ENCODE assay signal across 9 cellular contexts in the genomic region with DNA sequence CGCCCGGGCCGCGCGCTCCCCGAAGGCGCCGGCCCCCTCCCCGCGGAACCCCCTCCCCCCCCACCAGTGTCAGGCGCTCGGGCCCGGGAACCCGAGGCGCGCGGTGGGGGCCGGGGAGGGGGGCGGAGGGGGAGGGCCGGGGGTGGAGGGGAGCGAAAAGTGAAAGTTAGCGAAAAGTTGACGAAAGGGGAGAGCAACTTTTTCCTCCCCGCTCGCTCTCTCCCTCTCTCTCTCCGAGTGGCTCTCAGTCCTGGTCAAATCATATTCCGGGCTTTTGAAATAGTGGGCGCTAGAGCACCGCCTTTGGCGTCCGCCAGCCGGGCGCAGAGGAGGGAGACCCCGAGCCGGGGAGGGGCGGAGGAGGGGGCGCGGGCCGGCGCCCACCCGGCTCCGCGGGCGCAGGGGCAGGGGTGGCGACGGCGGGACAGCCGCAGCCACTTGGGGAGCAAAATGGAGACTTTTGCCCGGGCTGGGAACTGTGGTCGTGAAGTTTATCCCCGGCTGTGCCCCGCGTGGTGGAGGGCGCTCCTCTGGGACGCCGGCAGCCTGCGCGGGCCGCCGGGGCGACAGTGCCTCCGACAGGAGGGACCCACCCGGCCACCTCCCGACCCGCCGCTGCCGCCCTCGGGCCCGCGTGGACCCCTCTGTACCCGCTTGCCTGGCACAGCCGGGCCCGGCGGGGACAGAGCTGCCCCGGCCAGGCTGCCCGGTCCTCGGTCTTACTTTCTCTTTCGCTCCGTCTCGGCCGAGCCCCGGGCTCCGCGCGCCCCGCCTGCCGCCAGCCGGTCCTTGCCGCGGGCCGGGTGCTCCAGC. TPM values are rescaled to one million over a fixed set of nuclear protein-coding genes. Genes with fewer than 3 reads are reported as not detected.
A peak's percentile ranks its signal among the peaks of the same experiment; 100 is the strongest.
DNase-seq lines count a peak whose midpoint lies in the region; ATAC-seq, FAIRE-seq and TF ChIP-seq lines count a peak whose summit lies in the region.
"Had no signal": no experiment of that assay in that cellular context is flagged by ENCODE, and none has a peak within 500 bp of the region (broad histone marks: within the 10 kb centered on the region; RNA-seq: fewer than 3 reads in every experiment).

No MANE protein-coding gene starts in this region.

- CTCF ChIA-PET in A549 (lab: Yijun Ruan, JAX) = no interaction called here
- CTCF ChIA-PET in GM10248 (lab: Yijun Ruan, JAX) = no interaction called here

- no peaks in the 10 kb centered on the region; the same call in 2 of the 3 replicates for H3K9me3 Mint-ChIP-seq in GM23338
- no peaks in the 10 kb centered on the region for H3K9me3 Mint-ChIP-seq in activated naive CD4-positive, alpha-beta T cell treated with anti-CD3 and anti-CD28 coated beads, Interleukin-2, amount 50 U/mL, for 72 hours

- no peaks in the 10 kb centered on the region for H3K9me3 ChIP-seq in A549
- no peaks in the 10 kb centered on the region for H3K9me3 ChIP-seq in pancreas

- H3K4me2 ChIP-seq in A549 (peak overlapping the region; percentile 95), GM23338 (peak overlapping the region; percentile 87)

- no peak for TF ChIP-seq EP300 in A549 (IDR thresholded peaks at IDR 0.05)

- no peak for TF ChIP-seq POLR2A in A549 (IDR thresholded peaks at IDR 0.05; ENCODE audit: low read length)

- H3K9me2 ChIP-seq in GM23338 (ENCODE audit: insufficient read depth) = no peaks in the 10 kb centered on the region

- H3K36me3 ChIP-seq in GM23338 (ENCODE audit: insufficient read depth) = no peaks in the 10 kb centered on the region
- no peaks in the 10 kb centered on the region for H3K36me3 ChIP-seq in pancreas

- peaks cover 18% of the 10 kb centered on the region for H3K4me1 Mint-ChIP-seq in GM23338

- peak; percentile 48 to 61 for TF ChIP-seq RAD21 in A549 (conservative IDR thresholded peaks at IDR 0.05 in 1 of 2, IDR thresholded peaks at IDR 0.05 in 1 of 2)

- 1% methylated on average over 8 of the region's 91 CpGs for WGBS in A549 (ENCODE audit: missing lambda C conversion rate)
- 0% methylated on average over 32 to 82 of the region's 91 CpGs for WGBS in pancreas, 2 donors

- peaks cover 94% of the 10 kb centered on the region for H3K27me3 ChIP-seq in GM23338 (ENCODE audit: insufficient read depth)
- no peaks in the 10 kb centered on the region for H3K27me3 ChIP-seq in pancreas

- TF ChIP-seq CTCF in A549 (IDR thresholded peaks at IDR 0.05) (peak; percentile 52), GM23338 (conservative IDR thresholded peaks at IDR 0.05; ENCODE audit: low read depth in 2 of 2) (peak in 1 of 2 experiments; percentile 44; a peak in 2 of 4 replicates), pancreas (IDR thresholded peaks at IDR 0.05) (no peak), GM10248 (IDR thresholded peaks at IDR 0.05; ENCODE audit: control extremely low read depth, extremely low read depth, low read depth, missing control alignments) (no peak)

- DNase-seq in A549 (ENCODE audit: low read depth in 1 of 2, low spot score in 1 of 2) (peak; percentile 37 to 57), GM23338 (ENCODE audit: low spot score) (peak; percentile 68), cardiac septum (ENCODE audit: low spot score) (peak; percentile 77), pancreas (peak; percentile 60 to 78 (median 72)), GM10248 (ENCODE audit: extremely low spot score) (no peak), T-helper 2 cell (no peak)
- DNase-seq in activated naive CD4-positive, alpha-beta T cell treated with anti-CD3 and anti-CD28 coated beads, Interleukin-2, amount 50 U/mL, for 72 hours (ENCODE audit: low spot score in 2 of 2) = peak in 1 of 2 donors; percentile 11

- H3K27me3 Mint-ChIP-seq in GM23338 (ENCODE audit: insufficient read depth, low read depth, poor library complexity) = peaks cover 84% of the 10 kb centered on the region

- FAIRE-seq in A549 (lab: Jason Lieb, UNC) (no peak), pancreas (lab: Jason Lieb, UNC) (no peak)

- no peaks in the 10 kb centered on the region for H3K79me2 ChIP-seq in GM23338 (replicated peaks; ENCODE audit: insufficient read depth)

- ATAC-seq in A549 = peak; percentile 58 to 76
- peak; percentile 1; the same call in 1 of the 3 replicates for ATAC-seq in GM23338
- ATAC-seq in activated naive CD4-positive, alpha-beta T cell treated with anti-CD3 and anti-CD28 coated beads, Interleukin-2, amount 50 U/mL, for 72 hours = peak; percentile 33 to 37
- ATAC-seq in pancreas = peak; percentile 19 to 49 (median 35)
- no peak for ATAC-seq in HG03095 (IDR thresholded peaks at IDR 0.05; ENCODE audit: unreplicated experiment)

- intact Hi-C loops in cardiac septum (cut with DNase I) = loop anchor here (2.0 to 10.0 kb wide), 5 partner anchors 103 to 323 kb away; no protein-coding TSS in a partner anchor
- intact Hi-C loops in pancreas (cut with DNase I) = loop anchor here in 2 of 3 donors (5.0 to 10.0 kb wide), 4 partner anchors 115 to 345 kb away; no protein-coding TSS in a partner anchor

- H3K4me1 ChIP-seq in A549 (no peaks in the 10 kb centered on the region), GM23338 (ENCODE audit: insufficient read depth) (peaks cover 35% of the 10 kb centered on the region), pancreas (peaks cover 0 to 10% (median 5%) of the 10 kb centered on the region in 3 donors)

- H3F3A ChIP-seq in GM23338 (replicated peaks; ENCODE audit: low read depth) = no peaks in the 10 kb centered on the region

- H2AFZ ChIP-seq in GM23338 = no peak overlapping the region

- H3K27ac ChIP-seq in A549 (peak overlapping the region; percentile 64 to 84; a peak in 5 of 6 replicates), GM23338 (ENCODE audit: low read depth) (no peak overlapping the region), pancreas (peak overlapping the region; percentile 83 to 96 (median 90))
- H3K27ac ChIP-seq: epithelial cell of prostate had no signal

- no peaks in the 10 kb centered on the region; the same call in 1 of the 2 replicates for H4K20me1 ChIP-seq in GM23338 (replicated peaks; ENCODE audit: insufficient read depth)

- no peak overlapping the region for H3K27ac Mint-ChIP-seq in GM23338
- no peak overlapping the region for H3K27ac Mint-ChIP-seq in activated naive CD4-positive, alpha-beta T cell treated with anti-CD3 and anti-CD28 coated beads, Interleukin-2, amount 50 U/mL, for 72 hours

- POLR2A ChIA-PET in A549 (lab: Yijun Ruan, JAX) = no interaction called here
- POLR2A ChIA-PET in GM10248 (lab: Yijun Ruan, JAX) = no interaction called here

- H3K4me3 ChIP-seq in A549 (peak overlapping the region; percentile 79), GM23338 (peak overlapping the region; percentile 61), pancreas (peak overlapping the region; percentile 59 to 92 (median 85))

- peak overlapping the region; percentile 68; the same call in 2 of the 3 replicates for H3K4me3 Mint-ChIP-seq in GM23338

- no peaks in the 10 kb centered on the region for H3K36me3 Mint-ChIP-seq in GM23338 (ENCODE audit: low read depth)
- no peaks in the 10 kb centered on the region for H3K36me3 Mint-ChIP-seq in activated naive CD4-positive, alpha-beta T cell treated with anti-CD3 and anti-CD28 coated beads, Interleukin-2, amount 50 U/mL, for 72 hours

TF ChIP-seq in A549, 52 proteins besides CTCF, POLR2A, EP300 and RAD21 (continues in another document):
- TF ChIP-seq FOSB (CRISPR knock-in tag; IDR thresholded peaks at IDR 0.05) (no peak), BHLHE40 (IDR thresholded peaks at IDR 0.05; ENCODE audit: low read depth, low read length) (no peak), KDM5A (IDR thresholded peaks at IDR 0.05) (no peak)
- TF ChIP-seq, protein P1, sequence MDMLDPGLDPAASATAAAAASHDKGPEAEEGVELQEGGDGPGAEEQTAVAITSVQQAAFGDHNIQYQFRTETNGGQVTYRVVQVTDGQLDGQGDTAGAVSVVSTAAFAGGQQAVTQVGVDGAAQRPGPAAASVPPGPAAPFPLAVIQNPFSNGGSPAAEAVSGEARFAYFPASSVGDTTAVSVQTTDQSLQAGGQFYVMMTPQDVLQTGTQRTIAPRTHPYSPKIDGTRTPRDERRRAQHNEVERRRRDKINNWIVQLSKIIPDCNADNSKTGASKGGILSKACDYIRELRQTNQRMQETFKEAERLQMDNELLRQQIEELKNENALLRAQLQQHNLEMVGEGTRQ (IDR thresholded peaks at IDR 0.05) = no peak

TF ChIP-seq in GM23338, 12 proteins besides CTCF, POLR2A, EP300 and RAD21:
- TF ChIP-seq EZH2phosphoT487 (IDR thresholded peaks at IDR 0.05; ENCODE audit: unreplicated experiment) = peak; percentile 95
- TF ChIP-seq EZH2 (IDR thresholded peaks at IDR 0.05; ENCODE audit: low read depth, unreplicated experiment) = peak; percentile 98
- TF ChIP-seq JUNB (IDR thresholded peaks at IDR 0.05; ENCODE audit: unreplicated experiment) = no peak
- TF ChIP-seq NANOG (IDR thresholded peaks at IDR 0.05; ENCODE audit: borderline replicate concordance) = no peak

RNA-seq across cellular contexts. Expression of a gene that starts 0.7 kb away (rescaled TPM):
- 0.03 and 0.04 TPM in 2 replicates for polyA plus RNA-seq in A549 (2011; rRNA removed)
- 0.08 and 0.22 TPM in 2 replicates for polyA plus RNA-seq in A549 (2012; cell fraction: cytosol; rRNA removed)
- 0.26 and 0.40 TPM in 2 replicates for polyA plus RNA-seq in A549 (2012; cell fraction: nucleus; rRNA removed)
- polyA plus RNA-seq in A549 (2017; fragmentation: RNase III; extraction: RNeasy Plus Mini Kit Qiagen cat#74134 plus additional on column Dnase treatment) = 0.15 to 0.35 TPM (median 0.25 TPM) in 3 replicates
- polyA minus RNA-seq in A549 (2011; rRNA and poly(A)+ RNA removed) = 0.04 and 0.15 TPM in 2 replicates
- 0.14 and 0.66 TPM in 2 replicates for total RNA-seq in GM23338 (2014; rRNA removed; shearing (Covaris generic))
- 0.16 TPM in 2 replicates for polyA plus RNA-seq in GM23338 (2016; fragmentation: Nextera tagmentation; extraction: Ambion mirVana)
- under 1 TPM in 1 of 2 donors, not detected in 1; 0.25 TPM for total RNA-seq in activated naive CD4-positive, alpha-beta T cell treated with anti-CD3 and anti-CD28 coated beads, Interleukin-2, amount 50 U/mL, for 72 hours
- total RNA-seq in cardiac septum = 12.9 TPM
- total RNA-seq in pancreas = 10 to 100 TPM; 10.7 to 19.1 (median 14.9) TPM
- 10 to 100 TPM in 1 of 2 donors, 1 to 10 TPM in 1; 6.6 to 19.2 TPM for polyA plus RNA-seq in pancreas

RNA-seq across cellular contexts. Expression of a gene that starts 48.4 kb away (rescaled TPM):
- polyA plus RNA-seq in A549 (2011; rRNA removed) (not detected in 2 replicates), A549 (2017; fragmentation: RNase III; extraction: RNeasy Plus Mini Kit Qiagen cat#74134 plus additional on column Dnase treatment) (not detected in 3 replicates), GM23338 (2016; fragmentation: Nextera tagmentation; extraction: Ambion mirVana) (not detected in 2 replicates), pancreas (not detected)
- polyA plus RNA-seq in A549 (2012; cell fraction: cytosol; rRNA removed) = not detected in 2 replicates
- polyA plus RNA-seq in A549 (2012; cell fraction: nucleus; rRNA removed) = not detected in 2 replicates
- not detected in 2 replicates for polyA minus RNA-seq in A549 (2011; rRNA and poly(A)+ RNA removed)
- not detected in 2 replicates for total RNA-seq in GM23338 (2014; rRNA removed; shearing (Covaris generic))
- not detected for total RNA-seq in activated naive CD4-positive, alpha-beta T cell treated with anti-CD3 and anti-CD28 coated beads, Interleukin-2, amount 50 U/mL, for 72 hours
- total RNA-seq in cardiac septum (not detected), pancreas (not detected)

Comparison
In these comparisons a context has a peak if more than half of its experiments do, and no peak if none do; other contexts are left out.
1. DNase-seq: peak in A549 (2 of 2), GM23338 (single experiment), cardiac septum (single experiment) and pancreas (6 of 6); none in GM10248 (single experiment) and T-helper 2 cell (0 of 5).
2. Peak in every context shown above with its lines, with median percentiles within 50 percentile points of each other: H3K4me3 ChIP-seq.